14 cellular contexts compared by ENCODE assay signal in the genomic region with DNA sequence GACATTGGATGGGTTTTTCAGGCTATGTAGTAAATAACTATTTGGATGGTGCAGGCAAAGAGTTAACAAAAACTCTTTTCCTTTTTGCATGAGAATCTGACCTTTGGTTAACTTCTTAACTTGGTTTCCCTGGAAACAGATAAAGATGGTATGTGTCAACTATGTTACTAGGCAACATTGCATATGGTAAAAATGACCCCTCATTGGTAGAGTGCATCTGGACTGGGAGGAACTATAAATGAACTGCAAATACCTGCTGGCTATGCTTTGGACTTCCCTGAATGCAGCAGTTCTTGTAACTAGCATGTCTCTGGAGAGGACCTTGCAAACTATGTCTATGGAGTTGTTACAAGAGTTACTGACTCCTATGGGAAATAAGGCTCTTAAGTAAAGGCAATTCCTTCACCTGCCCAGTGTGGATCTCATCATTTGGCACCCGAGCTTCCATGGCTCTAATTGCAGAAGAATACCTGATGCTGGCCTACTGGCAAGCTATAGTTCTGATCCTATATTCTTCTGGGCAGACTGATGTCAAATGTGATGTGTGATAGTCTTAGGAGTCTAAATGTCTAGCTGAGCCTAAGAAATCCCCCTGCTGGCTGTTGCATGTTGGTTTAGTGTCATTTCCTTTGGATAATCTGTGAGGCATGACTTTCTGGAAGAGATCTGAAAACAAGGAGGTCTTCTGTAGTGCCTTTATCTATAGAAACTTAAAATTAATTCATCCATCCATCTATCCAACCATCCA.
DNase-seq lines count a peak whose midpoint lies in the region; ATAC-seq and TF ChIP-seq lines count a peak whose summit lies in the region.
"Had no signal": no experiment of that assay in that cellular context is flagged by ENCODE, and none has a peak within 500 bp of the region (broad histone marks: within the 10 kb centered on the region; RNA-seq: fewer than 3 reads in every experiment).

No MANE protein-coding gene starts in this region.

- no peak overlapping the region for H3K4me3 Mint-ChIP-seq in activated T-cell treated with anti-CD3 and anti-CD28 coated beads, Interleukin-2, amount 50 U/mL, for 24 hours

- peak overlapping the region; percentile 57 for H3K18ac ChIP-seq in trophoblast cell (ENCODE audit: low read length)

- no peak overlapping the region for H3K14ac ChIP-seq in trophoblast cell (ENCODE audit: low read length)

- ATAC-seq in PC-3 (no peak), GM18909 (IDR thresholded peaks at IDR 0.05; ENCODE audit: poor library complexity, unreplicated experiment) (no peak), GM21576 (IDR thresholded peaks at IDR 0.05; ENCODE audit: unreplicated experiment) (no peak)

- TF ChIP-seq CTCF in PC-3 (conservative IDR thresholded peaks at IDR 0.05; ENCODE audit: low read depth, low read length), result peak; percentile 34; the same call in 1 of the 2 replicates
- TF ChIP-seq CTCF in fibroblast of mammary gland (conservative IDR thresholded peaks at IDR 0.05; ENCODE audit: control insufficient read depth, insufficient read depth, low read depth, low read length), result peak; percentile 21
- no peak for TF ChIP-seq CTCF in coronary artery (IDR thresholded peaks at IDR 0.05)

- no peak overlapping the region for H4K12ac ChIP-seq in trophoblast cell (ENCODE audit: low read depth, low read length)

- no CpG with 5 or more reads among the region's 1 CpG for WGBS in trophoblast cell (ENCODE audit: extremely low coverage, insufficient coverage, insufficient read length)

- no peaks in the 10 kb centered on the region for H3K27me3 ChIP-seq in PC-3 (ENCODE audit: low read length)
- H3K27me3 ChIP-seq in trophoblast cell (ENCODE audit: insufficient read depth, low read length), result no peaks in the 10 kb centered on the region
- H3K27me3 ChIP-seq: pancreas had no signal

- no peak overlapping the region for H3K4me2 ChIP-seq in PC-3 (ENCODE audit: low read length)
- H3K4me2 ChIP-seq in trophoblast cell (ENCODE audit: low read length), result no peak overlapping the region

- no peak overlapping the region for H3K9ac ChIP-seq in PC-3 (ENCODE audit: low read length)
- H3K9ac ChIP-seq in trophoblast cell (ENCODE audit: low read length), result no peak overlapping the region

- intact Hi-C loops in PC-3 (cut with micrococcal nuclease), result loop anchor here (10.0 kb wide), 2 partner anchors 94 to 174 kb away; no protein-coding TSS in a partner anchor

- no peak overlapping the region for H3K4ac ChIP-seq in trophoblast cell (ENCODE audit: low read depth, low read length)

- peak overlapping the region; percentile 24 for H3K27ac Mint-ChIP-seq in activated T-cell treated with anti-CD3 and anti-CD28 coated beads, Interleukin-2, amount 50 U/mL, for 24 hours

- H2BK12ac ChIP-seq in trophoblast cell (ENCODE audit: low read length), result no peak overlapping the region

- no peaks in the 10 kb centered on the region for H3K9me2 ChIP-seq in PC-3 (replicated peaks; ENCODE audit: low read length)

- H3K36me3 ChIP-seq in PC-3 (ENCODE audit: low read depth, low read length), result no peaks in the 10 kb centered on the region
- peaks cover 0 to 2% of the 10 kb centered on the region in 2 experiments for H3K36me3 ChIP-seq in trophoblast cell (ENCODE audit: control insufficient read depth in 1 of 2, insufficient read depth in 2 of 2, low read length in 2 of 2)
- H3K36me3 ChIP-seq: pancreas had no signal

- peaks cover 66% of the 10 kb centered on the region for H3K36me3 Mint-ChIP-seq in activated T-cell treated with anti-CD3 and anti-CD28 coated beads, Interleukin-2, amount 50 U/mL, for 24 hours (ENCODE audit: low read depth)

- no peak overlapping the region for H4K91ac ChIP-seq in trophoblast cell (ENCODE audit: low read depth, low read length)

- no peaks in the 10 kb centered on the region for H3K9me3 Mint-ChIP-seq in activated T-cell treated with anti-CD3 and anti-CD28 coated beads, Interleukin-2, amount 50 U/mL, for 24 hours

- H2BK120ac ChIP-seq in trophoblast cell (ENCODE audit: insufficient read depth, low read length, poor library complexity), result no peak overlapping the region

- no peak overlapping the region for H3K23ac ChIP-seq in trophoblast cell (ENCODE audit: low read length)

- no peaks in the 10 kb centered on the region for H3K27me3 Mint-ChIP-seq in activated T-cell treated with anti-CD3 and anti-CD28 coated beads, Interleukin-2, amount 50 U/mL, for 24 hours

- H3F3A ChIP-seq in PC-3 (ENCODE audit: low read length, unreplicated experiment), result no peaks in the 10 kb centered on the region

- CTCF ChIA-PET in PC-3 (lab: Charles Lee), result no interaction called here

- no peaks in the 10 kb centered on the region for H4K20me1 ChIP-seq in PC-3 (ENCODE audit: low read length)

- peaks cover 18% of the 10 kb centered on the region for H3K79me1 ChIP-seq in trophoblast cell (ENCODE audit: low read length)

- no peak overlapping the region for H3K27ac ChIP-seq in PC-3 (ENCODE audit: low read length)
- H3K27ac ChIP-seq in trophoblast cell (ENCODE audit: low read depth, low read length), result peak overlapping the region; percentile 61
- H3K27ac ChIP-seq in coronary artery, result peak overlapping the region in 1 of 2 donors; percentile 11
- H3K27ac ChIP-seq: pancreas had no signal

- H3K79me2 ChIP-seq in PC-3 (ENCODE audit: low read length) (no peaks in the 10 kb centered on the region), trophoblast cell (ENCODE audit: control insufficient read depth, insufficient read depth, low read length, poor library complexity) (peaks cover 1% of the 10 kb centered on the region)

- no peaks in the 10 kb centered on the region for H3K9me3 ChIP-seq in PC-3 (ENCODE audit: low read length)
- H3K9me3 ChIP-seq in trophoblast cell (ENCODE audit: insufficient read depth, low read depth, low read length), result no peaks in the 10 kb centered on the region
- H3K9me3 ChIP-seq: pancreas had no signal

- BruUV-seq in PC-3 (replicated peaks; lab: Mats Ljungman, UMichigan), result no TSS peak

- POLR2A ChIA-PET in PC-3 (lab: Charles Lee; ENCODE audit: unreplicated experiment), result no interaction called here

- H4K8ac ChIP-seq in trophoblast cell (ENCODE audit: low read depth, low read length), result no peak overlapping the region

- H2BK5ac ChIP-seq in trophoblast cell (ENCODE audit: low read depth, low read length, poor library complexity), result no peak overlapping the region

- peaks cover 85% of the 10 kb centered on the region for H3K4me1 Mint-ChIP-seq in activated T-cell treated with anti-CD3 and anti-CD28 coated beads, Interleukin-2, amount 50 U/mL, for 24 hours (ENCODE audit: low read depth)

- H3K4me3 ChIP-seq in PC-3 (ENCODE audit: low read length) (no peak overlapping the region), fibroblast of mammary gland (ENCODE audit: control insufficient read depth, low read depth, low read length) (no peak overlapping the region), trophoblast cell (ENCODE audit: low read depth, low read length) (no peak overlapping the region), coronary artery (no peak overlapping the region)
- H3K4me3 ChIP-seq: lung, pancreas had no signal

- peaks cover 34% of the 10 kb centered on the region for H3K4me1 ChIP-seq in PC-3 (ENCODE audit: insufficient read depth, low read length)
- peaks cover 14 to 25% of the 10 kb centered on the region in 2 experiments for H3K4me1 ChIP-seq in trophoblast cell (ENCODE audit: control insufficient read depth in 1 of 2, insufficient read depth in 2 of 2, low read length in 2 of 2)
- H3K4me1 ChIP-seq: pancreas had no signal

- peak overlapping the region; percentile 35 for H2AK5ac ChIP-seq in trophoblast cell (ENCODE audit: low read length)

- DNase-seq in activated T-cell treated with anti-CD3 and anti-CD28 coated beads, Interleukin-2, amount 50 U/mL, for 24 hours, result no peak
- no peak for DNase-seq in activated T-cell treated with anti-CD3 and anti-CD28 coated beads, Interleukin-2, amount 50 U/mL, for 1 hour
- DNase-seq in PC-3 (peak; percentile 16), fibroblast of mammary gland (ENCODE audit: low read depth) (peak; percentile 56), trophoblast cell (peak; percentile 79 to 96), coronary artery (ENCODE audit: low spot score) (no peak)
- DNase-seq: amniotic stem cell, DMS79, NCI-H1048, NCI-H446 treated with DMSO at 0.1 percent for 48 hours, pancreas had no signal

- no peak overlapping the region for H2AFZ ChIP-seq in PC-3 (ENCODE audit: low read length)
- H2AFZ ChIP-seq in trophoblast cell (ENCODE audit: insufficient read depth, low read length, poor library complexity), result no peak overlapping the region

Comparison
In these comparisons a context has a peak if more than half of its experiments do, and no peak if none do; other contexts are left out.
1. DNase-seq: peak in PC-3 (single experiment), fibroblast of mammary gland (single experiment) and trophoblast cell (2 of 2); none in activated T-cell treated with anti-CD3 and anti-CD28 coated beads, Interleukin-2, amount 50 U/mL, for 24 hours (single experiment), activated T-cell treated with anti-CD3 and anti-CD28 coated beads, Interleukin-2, amount 50 U/mL, for 1 hour (single experiment) and coronary artery (single experiment).